ENCODE assay signal across 17 cellular contexts in the genomic region with DNA sequence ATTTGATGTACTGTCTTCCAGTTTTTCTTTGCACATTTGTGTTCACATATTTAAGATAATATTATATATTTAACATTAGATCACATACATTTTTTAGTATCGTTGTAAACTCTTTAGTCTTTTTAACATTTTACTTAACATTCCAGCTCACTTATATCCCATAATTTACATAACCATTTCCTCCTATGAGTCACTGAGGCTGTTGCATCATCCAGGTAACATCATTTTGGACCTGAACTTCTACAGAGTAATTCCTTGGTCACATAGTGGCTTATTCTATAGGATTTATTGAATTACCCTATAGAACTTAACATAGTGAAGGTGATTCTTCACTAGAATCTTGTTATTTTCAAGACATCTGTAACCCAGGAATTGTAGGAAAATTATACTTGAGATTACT.
"Had no signal": no experiment of that assay in that cellular context is flagged by ENCODE, and none has a peak within 500 bp of the region (broad histone marks: within the 10 kb centered on the region; RNA-seq: fewer than 3 reads in every experiment).

No MANE protein-coding gene starts in this region.

- H3K27ac ChIP-seq: cardiac muscle cell, hepatocyte had no signal

- DNase-seq: activated CD4-positive, alpha-beta memory T cell treated with anti-CD3 and anti-CD28 coated beads, Interleukin-2, amount 10 ng/mL, durations not matched to agents 7 days and 5 days; activated CD4-positive, alpha-beta T cell treated with anti-CD3 and anti-CD28 coated beads for 4 hours; activated effector memory CD4-positive, alpha-beta T cell treated with Interleukin-2 at 50 U/mL for 16 hours; activated naive CD4-positive, alpha-beta T cell treated with anti-CD3 and anti-CD28 coated beads, Interleukin-2, amount 50 U/mL, for 16 hours; activated T-cell treated with anti-CD3 and anti-CD28 coated beads, Interleukin-2, amount 50 U/mL, for 4 hours; nephron progenitor cell; right cardiac atrium had no signal

- H3K9me3 Mint-ChIP-seq: activated CD4-positive, alpha-beta memory T cell treated with anti-CD3 and anti-CD28 coated beads, Interleukin-2, amount 10 ng/mL, durations not matched to agents 7 days and 5 days; activated T-cell treated with anti-CD3 and anti-CD28 coated beads, Interleukin-2, amount 50 U/mL, for 4 hours; nephron progenitor cell; stimulated activated naive CD8-positive, alpha-beta T cell treated with anti-CD3 and anti-CD28 coated beads, Interleukin-15, Interleukin-2, amounts not matched to agents 100 ng/mL and 50 ng/mL, for 24 hours; type B pancreatic cell had no signal

- H3K4me3 ChIP-seq: cardiac muscle cell, hepatocyte, smooth muscle cell had no signal

- H3K36me3 ChIP-seq: cardiac muscle cell had no signal

- H3K27ac Mint-ChIP-seq: activated CD4-positive, alpha-beta memory T cell treated with anti-CD3 and anti-CD28 coated beads, Interleukin-2, amount 10 ng/mL, durations not matched to agents 7 days and 5 days; nephron progenitor cell; progenitor cell of endocrine pancreas; stimulated activated naive CD8-positive, alpha-beta T cell treated with anti-CD3 and anti-CD28 coated beads, Interleukin-15, Interleukin-2, amounts not matched to agents 100 ng/mL and 50 ng/mL, for 24 hours; type B pancreatic cell; WTC11 had no signal

- H3K4me1 Mint-ChIP-seq: activated CD4-positive, alpha-beta memory T cell treated with anti-CD3 and anti-CD28 coated beads, Interleukin-2, amount 10 ng/mL, durations not matched to agents 7 days and 5 days; nephron progenitor cell had no signal

- H3K27me3 ChIP-seq: cardiac muscle cell, hepatocyte had no signal

- H3K4me3 Mint-ChIP-seq: activated CD4-positive, alpha-beta memory T cell treated with anti-CD3 and anti-CD28 coated beads, Interleukin-2, amount 10 ng/mL, durations not matched to agents 7 days and 5 days; activated T-cell treated with anti-CD3 and anti-CD28 coated beads, Interleukin-2, amount 50 U/mL, for 4 hours; nephron progenitor cell; stimulated activated naive CD8-positive, alpha-beta T cell treated with anti-CD3 and anti-CD28 coated beads, Interleukin-15, Interleukin-2, amounts not matched to agents 100 ng/mL and 50 ng/mL, for 24 hours; type B pancreatic cell; WTC11 had no signal

- H3K36me3 Mint-ChIP-seq: type B pancreatic cell, WTC11 had no signal

- H3K4me2 ChIP-seq: hepatocyte, smooth muscle cell had no signal

- H3K27me3 Mint-ChIP-seq: activated CD4-positive, alpha-beta memory T cell treated with anti-CD3 and anti-CD28 coated beads, Interleukin-2, amount 10 ng/mL, durations not matched to agents 7 days and 5 days; progenitor cell of endocrine pancreas; stimulated activated naive CD8-positive, alpha-beta T cell treated with anti-CD3 and anti-CD28 coated beads, Interleukin-15, Interleukin-2, amounts not matched to agents 100 ng/mL and 50 ng/mL, for 24 hours; type B pancreatic cell had no signal

- FAIRE-seq: astrocyte, keratinocyte, TTC549 had no signal

- H2AFZ ChIP-seq: hepatocyte had no signal

- H3K79me2 ChIP-seq: hepatocyte had no signal
